Comparison of ENCODE assay signal across 23 cellular contexts in the genomic region with DNA sequence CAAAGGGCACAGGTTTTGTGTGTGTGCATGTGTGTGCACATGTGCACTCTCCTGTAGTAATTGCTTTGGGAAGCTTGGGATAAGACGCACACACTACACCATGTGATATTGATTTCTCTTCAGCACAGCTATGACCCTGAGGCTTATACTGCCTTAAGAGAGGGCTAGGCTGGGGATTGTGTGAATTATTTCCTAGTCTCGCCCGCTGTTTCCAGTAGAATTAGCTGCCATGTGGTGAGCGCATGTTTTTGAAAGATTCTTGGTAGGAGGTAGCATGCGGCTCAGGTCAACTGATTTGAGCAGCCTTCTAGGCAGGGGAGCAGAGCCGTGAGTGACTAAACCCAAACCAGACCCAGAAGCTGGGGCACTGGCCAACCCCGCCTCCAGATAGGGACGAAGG.
"Had no signal": no experiment of that assay in that cellular context is flagged by ENCODE, and none has a peak within 500 bp of the region (broad histone marks: within the 10 kb centered on the region; RNA-seq: fewer than 3 reads in every experiment).

No MANE protein-coding gene starts in this region.

- ATAC-seq: activated CD4-positive, alpha-beta T cell treated with anti-CD3 and anti-CD28 coated beads for 36 hours; activated CD8-positive, alpha-beta T cell treated with anti-CD3 and anti-CD28 coated beads for 36 hours; activated T-cell treated with anti-CD3 and anti-CD28 coated beads, Interleukin-2, amount 50 U/mL, for 72 hours; Right ventricle myocardium inferior had no signal

- H3K9me3 Mint-ChIP-seq: activated CD8-positive, alpha-beta T cell treated with anti-CD3 and anti-CD28 coated beads for 36 hours; activated naive CD8-positive, alpha-beta T cell treated with anti-CD3 and anti-CD28 coated beads for 36 hours had no signal

- H3K36me3 Mint-ChIP-seq: activated naive CD4-positive, alpha-beta T cell treated with anti-CD3 and anti-CD28 coated beads, Interleukin-2, amount 10 ng/mL, durations not matched to agents 7 days and 5 days; activated naive CD8-positive, alpha-beta T cell treated with anti-CD3 and anti-CD28 coated beads for 36 hours had no signal

- H3K27ac ChIP-seq: SK-N-MC, VCaP had no signal

- H3K4me3 ChIP-seq: SK-N-MC had no signal

- H3K27me3 Mint-ChIP-seq: activated CD4-positive, alpha-beta T cell treated with anti-CD3 and anti-CD28 coated beads for 36 hours; activated naive CD4-positive, alpha-beta T cell treated with anti-CD3 and anti-CD28 coated beads, Interleukin-2, amount 10 ng/mL, durations not matched to agents 7 days and 5 days had no signal

- H3K27ac Mint-ChIP-seq: activated CD4-positive, alpha-beta T cell treated with anti-CD3 and anti-CD28 coated beads for 36 hours; activated CD8-positive, alpha-beta T cell treated with anti-CD3 and anti-CD28 coated beads for 36 hours; activated naive CD4-positive, alpha-beta T cell treated with anti-CD3 and anti-CD28 coated beads, Interleukin-2, amount 10 ng/mL, durations not matched to agents 7 days and 5 days; activated naive CD8-positive, alpha-beta T cell treated with anti-CD3 and anti-CD28 coated beads for 36 hours; activated T-cell treated with anti-CD3 and anti-CD28 coated beads, Interleukin-2, amount 50 U/mL, for 72 hours; activated T-helper 2 cell treated with anti-CD3 and anti-CD28 coated beads, Interferon-gamma antibody, Interleukin-2, Interleukin-4, amounts not matched to agents 10 μg/mL and 5 μg/mL and 100 μg/mL, durations not matched to agents 14 hours and 24 hours and 36 hours had no signal

- H3K4me3 Mint-ChIP-seq: activated CD4-positive, alpha-beta T cell treated with anti-CD3 and anti-CD28 coated beads for 36 hours; activated CD8-positive, alpha-beta T cell treated with anti-CD3 and anti-CD28 coated beads for 36 hours; activated naive CD4-positive, alpha-beta T cell treated with anti-CD3 and anti-CD28 coated beads, Interleukin-2, amount 10 ng/mL, durations not matched to agents 7 days and 5 days; activated naive CD8-positive, alpha-beta T cell treated with anti-CD3 and anti-CD28 coated beads for 36 hours; activated T-cell treated with anti-CD3 and anti-CD28 coated beads, Interleukin-2, amount 50 U/mL, for 72 hours had no signal

- DNase-seq: activated CD4-positive, alpha-beta T cell treated with anti-CD3 and anti-CD28 coated beads for 36 hours; activated CD4-positive, alpha-beta T cell treated with anti-CD3 and anti-CD28 coated beads, Interleukin-2, amount 50 U/mL, for 1 hour; activated CD8-positive, alpha-beta memory T cell treated with anti-CD3 and anti-CD28 coated beads, Interleukin-2, amount 50 U/mL, for 4 hours; activated CD8-positive, alpha-beta T cell treated with anti-CD3 and anti-CD28 coated beads for 36 hours; activated gamma-delta T cell treated with Interleukin-2 at 50 U/mL for 16 hours; activated naive CD4-positive, alpha-beta T cell treated with anti-CD3 and anti-CD28 coated beads, Interleukin-2, amount 10 ng/mL, durations not matched to agents 7 days and 5 days; activated naive CD8-positive, alpha-beta T cell treated with anti-CD3 and anti-CD28 coated beads for 36 hours; activated T-cell treated with anti-CD3 and anti-CD28 coated beads, Interleukin-2, amount 50 U/mL, for 72 hours; KG1; NCI-H1092; NCI-H1417; NCI-H1694; NCI-H2029; NCI-H2107; NCI-H2171 treated with DMSO at 0.1 percent for 48 hours; NCI-H226; NCI-H526 treated with DMSO at 0.1 percent for 48 hours; NCI-H82; T-helper 1 cell had no signal
